ENCODE assay signal across 16 cellular contexts in the genomic region with DNA sequence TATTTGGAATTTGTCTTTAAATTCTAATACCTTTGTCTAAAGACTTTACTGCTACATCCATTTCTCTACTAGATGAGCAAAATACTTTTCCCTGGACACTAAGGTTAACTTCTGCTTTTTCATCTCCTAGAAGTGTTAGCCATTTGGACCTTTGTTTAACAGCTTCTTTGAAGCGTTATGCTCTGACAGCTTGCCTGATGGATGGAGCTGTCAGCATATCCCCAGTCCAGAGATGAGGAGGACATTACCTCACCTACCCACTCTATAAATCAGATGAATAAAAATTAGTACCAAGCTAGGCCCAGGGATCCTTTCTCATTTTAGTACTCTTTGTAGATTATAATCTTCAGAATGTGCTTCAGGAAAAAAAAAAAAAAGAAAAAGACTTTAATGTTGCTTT.
DNase-seq lines count a peak whose midpoint lies in the region; ATAC-seq, FAIRE-seq and TF ChIP-seq lines count a peak whose summit lies in the region.
"Had no signal": no experiment of that assay in that cellular context is flagged by ENCODE, and none has a peak within 500 bp of the region (broad histone marks: within the 10 kb centered on the region; RNA-seq: fewer than 3 reads in every experiment).

No MANE protein-coding gene starts in this region.

- CTCF ChIA-PET in K562 (lab: Yijun Ruan, JAX; ENCODE audit: low intra/inter-chr PET ratio), result no interaction called here

- in situ Hi-C loops in K562 (cut with MboI), result no loop called here

- H4K20me1 ChIP-seq in BLaER1 (no peaks in the 10 kb centered on the region), K562 (replicated peaks; ENCODE audit: control insufficient read depth, insufficient read depth, low read length) (no peaks in the 10 kb centered on the region), GM23338 (replicated peaks; ENCODE audit: insufficient read depth) (no peaks in the 10 kb centered on the region)

- ATAC-seq in K562 (no peak), HG02852 (IDR thresholded peaks at IDR 0.05; ENCODE audit: unreplicated experiment) (no peak), GM23338 (no peak)

- H3K27me3 ChIP-seq in BLaER1, result no peaks in the 10 kb centered on the region
- H3K27me3 ChIP-seq in K562 (ENCODE audit: control insufficient read depth in 2 of 2, insufficient read depth in 2 of 2, low read length in 2 of 2), result no peaks in the 10 kb centered on the region
- no peaks in the 10 kb centered on the region for H3K27me3 ChIP-seq in skeletal muscle satellite cell (ENCODE audit: control insufficient read depth, insufficient read depth, low read length)
- H3K27me3 ChIP-seq in GM23338 (ENCODE audit: insufficient read depth), result no peaks in the 10 kb centered on the region
- H3K27me3 ChIP-seq: Peyer's patch had no signal

- FAIRE-seq in K562 (lab: Jason Lieb, UNC) (no peak), frontal cortex (lab: Jason Lieb, UNC) (no peak)

- no peaks in the 10 kb centered on the region for H3K27me3 Mint-ChIP-seq in GM23338 (ENCODE audit: insufficient read depth, low read depth, poor library complexity)

- no peaks in the 10 kb centered on the region for H3K9me2 ChIP-seq in GM23338 (ENCODE audit: insufficient read depth)

- H3K4me3 ChIP-seq in BLaER1 (no peak overlapping the region), K562 (no peak overlapping the region), skeletal muscle satellite cell (ENCODE audit: low read length) (no peak overlapping the region), GM23338 (no peak overlapping the region)
- H3K4me3 ChIP-seq: HAP-1, Peyer's patch had no signal

- no peak overlapping the region for H3K4me3 Mint-ChIP-seq in GM23338

- intact Hi-C loops in K562 (cut with micrococcal nuclease), result loop anchor here (1.0 to 5.0 kb wide), 3 partner anchors 474 to 903 kb away; no protein-coding TSS in a partner anchor

- H3K9ac ChIP-seq in BLaER1 (no peak overlapping the region), K562 (ENCODE audit: insufficient read depth in 1 of 2, low read depth in 2 of 2, low read length in 2 of 2) (no peak overlapping the region), skeletal muscle satellite cell (ENCODE audit: low read depth, low read length) (peak overlapping the region; percentile 70)
- H3K9ac ChIP-seq: KMS-11 had no signal

- POLR2A ChIA-PET in K562 (lab: Yijun Ruan, JAX), result interaction anchor here (2.0 kb wide), 1 partner anchor 13 kb away, joined by 5 read pairs; no protein-coding TSS in a partner anchor

- H3K9me3 ChIP-seq in BLaER1, result no peaks in the 10 kb centered on the region
- no peaks in the 10 kb centered on the region for H3K9me3 ChIP-seq in K562 (replicated peaks; ENCODE audit: control insufficient read depth, insufficient read depth, low read depth, low read length)
- H3K9me3 ChIP-seq in skeletal muscle satellite cell (replicated peaks; ENCODE audit: low read length), result no peaks in the 10 kb centered on the region
- H3K9me3 ChIP-seq: HAP-1, Peyer's patch had no signal

- no peak overlapping the region for H3K27ac Mint-ChIP-seq in GM23338

- H3K4me2 ChIP-seq in BLaER1 (peak overlapping the region; percentile 79; the same call in 1 of the 2 replicates), K562 (ENCODE audit: insufficient read depth, low read length) (no peak overlapping the region), skeletal muscle satellite cell (ENCODE audit: low read length) (no peak overlapping the region), GM23338 (no peak overlapping the region)
- H3K4me2 ChIP-seq: KMS-11 had no signal

- no peaks in the 10 kb centered on the region for H3K4me1 Mint-ChIP-seq in GM23338

- DNase-seq in OCI-M1 (lab: John Stamatoyannopoulos, UW), result peak; percentile 7
- no peak for DNase-seq in K562 (ENCODE audit: extremely low read depth in 1 of 4, low spot score in 3 of 4)
- DNase-seq in activated effector memory CD4-positive, alpha-beta T cell treated with anti-CD3 and anti-CD28 coated beads, Interleukin-2, amount 50 U/mL, for 16 hours, result no peak
- no peak for DNase-seq in GM23338 (ENCODE audit: low spot score)
- DNase-seq in frontal cortex (ENCODE audit: low spot score in 2 of 2), result no peak
- DNase-seq: COR-L47, NCI-H1105 treated with DMSO at 0.1 percent for 48 hours, NCI-H187, Peyer's patch, Right ventricle myocardium superior had no signal

- no TSS peak for BruUV-seq in K562 (replicated peaks; lab: Mats Ljungman, UMichigan)

- H3K79me2 ChIP-seq in K562 (ENCODE audit: control insufficient read depth, insufficient read depth, low read length), result no peaks in the 10 kb centered on the region
- no peaks in the 10 kb centered on the region for H3K79me2 ChIP-seq in GM23338 (replicated peaks; ENCODE audit: insufficient read depth)

- TF ChIP-seq EP300 in K562 (IDR thresholded peaks at IDR 0.05; ENCODE audit: low read length), result no peak

- H3K27ac ChIP-seq in BLaER1 (no peak overlapping the region), K562 (ENCODE audit: extremely low read depth, low read depth, low read length) (no peak overlapping the region), GM23338 (ENCODE audit: low read depth) (no peak overlapping the region)
- H3K27ac ChIP-seq: KMS-11 had no signal

- H3F3A ChIP-seq in GM23338 (replicated peaks; ENCODE audit: low read depth), result no peaks in the 10 kb centered on the region

- no peaks in the 10 kb centered on the region for H3K9me1 ChIP-seq in K562 (ENCODE audit: control insufficient read depth, insufficient read depth, low read length)

- no peaks in the 10 kb centered on the region for H3K9me3 Mint-ChIP-seq in GM23338
- H3K9me3 Mint-ChIP-seq: CD14-positive monocyte had no signal

- TF ChIP-seq RAD21 in K562 (CRISPR knock-in tag; conservative IDR thresholded peaks at IDR 0.05 in 1 of 2, IDR thresholded peaks at IDR 0.05 in 1 of 2), result no peak

- 0 out of 2 replicates have a peak overlapping the region, but pooled peaks have one; percentile 89 for H2AFZ ChIP-seq in K562 (ENCODE audit: low read depth, low read length)
- no peak overlapping the region for H2AFZ ChIP-seq in GM23338

- peaks cover 58% of the 10 kb centered on the region for H3K4me1 ChIP-seq in BLaER1
- H3K4me1 ChIP-seq in K562 (replicated peaks in 1 of 2; ENCODE audit: control insufficient read depth in 2 of 2, insufficient read depth in 2 of 2, low read length in 2 of 2), result peaks cover 0 to 17% of the 10 kb centered on the region in 2 experiments; a peak in 3 of 5 replicates
- H3K4me1 ChIP-seq in skeletal muscle satellite cell (ENCODE audit: control insufficient read depth, insufficient read depth, low read length), result peaks cover 30% of the 10 kb centered on the region
- H3K4me1 ChIP-seq in GM23338 (ENCODE audit: insufficient read depth), result no peaks in the 10 kb centered on the region

- no peaks in the 10 kb centered on the region for H3K36me3 ChIP-seq in BLaER1
- no peaks in the 10 kb centered on the region for H3K36me3 ChIP-seq in K562 (ENCODE audit: control insufficient read depth, insufficient read depth, low read length)
- H3K36me3 ChIP-seq in skeletal muscle satellite cell (ENCODE audit: insufficient read depth, low read length), result no peaks in the 10 kb centered on the region
- no peaks in the 10 kb centered on the region for H3K36me3 ChIP-seq in GM23338 (ENCODE audit: insufficient read depth)
- H3K36me3 ChIP-seq: HAP-1, Peyer's patch had no signal

- WGBS in K562 (ENCODE audit: insufficient coverage, low coverage, missing lambda C conversion rate), result 17% methylated on average over 1 of the region's 1 CpG

- TF ChIP-seq CTCF in K562 (IDR thresholded peaks at IDR 0.05 in 2 of 3, conservative IDR thresholded peaks at IDR 0.05 in 1 of 3; ENCODE audit: insufficient read depth in 2 of 3, low read depth in 1 of 3, low read length in 3 of 3), result no peak
- no peak for TF ChIP-seq CTCF in GM23338 (conservative IDR thresholded peaks at IDR 0.05; ENCODE audit: low read depth in 2 of 2)

- no peaks in the 10 kb centered on the region for H3K36me3 Mint-ChIP-seq in GM23338 (ENCODE audit: low read depth)

- no peak for TF ChIP-seq POLR2A in K562 (conservative IDR thresholded peaks at IDR 0.05)

TF ChIP-seq in K562, 482 proteins besides CTCF, POLR2A, EP300 and RAD21 (continues in another document):
- TF ChIP-seq, protein P1, sequence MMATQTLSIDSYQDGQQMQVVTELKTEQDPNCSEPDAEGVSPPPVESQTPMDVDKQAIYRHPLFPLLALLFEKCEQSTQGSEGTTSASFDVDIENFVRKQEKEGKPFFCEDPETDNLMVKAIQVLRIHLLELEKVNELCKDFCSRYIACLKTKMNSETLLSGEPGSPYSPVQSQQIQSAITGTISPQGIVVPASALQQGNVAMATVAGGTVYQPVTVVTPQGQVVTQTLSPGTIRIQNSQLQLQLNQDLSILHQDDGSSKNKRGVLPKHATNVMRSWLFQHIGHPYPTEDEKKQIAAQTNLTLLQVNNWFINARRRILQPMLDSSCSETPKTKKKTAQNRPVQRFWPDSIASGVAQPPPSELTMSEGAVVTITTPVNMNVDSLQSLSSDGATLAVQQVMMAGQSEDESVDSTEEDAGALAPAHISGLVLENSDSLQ (IDR thresholded peaks at IDR 0.05), result peak; percentile 26; the same call in 1 of the 2 replicates
- TF ChIP-seq MEIS2 (IDR thresholded peaks at IDR 0.05; ENCODE audit: partially characterized antibody), result peak; percentile 69
- no peak for TF ChIP-seq PHF21A (IDR thresholded peaks at IDR 0.05; ENCODE audit: borderline replicate concordance, low read depth)

TF ChIP-seq in GM23338, 12 proteins besides CTCF, POLR2A, EP300 and RAD21 (continues in another document):
- TF ChIP-seq EZH2 (IDR thresholded peaks at IDR 0.05; ENCODE audit: low read depth, unreplicated experiment), result no peak
- no peak for TF ChIP-seq REST (IDR thresholded peaks at IDR 0.05; ENCODE audit: unreplicated experiment)
